Comparison of ENCODE assay signal across 29 cellular contexts in genomic region chr4:133802741-133803140, GRCh38.
DNase-seq lines count a peak whose midpoint lies in the region; ATAC-seq, FAIRE-seq and TF ChIP-seq lines count a peak whose summit lies in the region.
"Had no signal": no experiment of that assay in that cellular context is flagged by ENCODE, and none has a peak within 500 bp of the region (broad histone marks: within the 10 kb centered on the region; RNA-seq: fewer than 3 reads in every experiment).

No MANE protein-coding gene starts in this region.

- peak; percentile 82 for ATAC-seq in PC-3
- ATAC-seq: activated CD8-positive, alpha-beta T cell treated with anti-CD3 and anti-CD28 coated beads, Interleukin-2, amount 10 ng/mL, durations not matched to agents 7 days and 5 days; esophagus mucosa; stimulated activated effector memory CD8-positive, alpha-beta T cell treated with anti-CD3 and anti-CD28 coated beads, Interleukin-12 subunit alpha, Interleukin-12 subunit beta, amount 100 ng/mL, for 72 hours had no signal

- H4K20me1 ChIP-seq in PC-3 (ENCODE audit: low read length) = no peaks in the 10 kb centered on the region
- H4K20me1 ChIP-seq in endothelial cell of umbilical vein (replicated peaks; ENCODE audit: control insufficient read depth, extremely low read depth, insufficient read depth, low read length) = no peaks in the 10 kb centered on the region

- no peak for TF ChIP-seq POLR2A in endothelial cell of umbilical vein (IDR thresholded peaks at IDR 0.05; ENCODE audit: low read depth, low read length)

- H3K4me3 ChIP-seq in PC-3 (ENCODE audit: low read length) (no peak overlapping the region), endothelial cell of umbilical vein (replicated peaks in 1 of 3; ENCODE audit: insufficient read depth in 1 of 3, low read depth in 1 of 3, low read length in 3 of 3) (no peak overlapping the region)
- H3K4me3 ChIP-seq: suprapubic skin had no signal

- H3K27ac Mint-ChIP-seq in activated CD4-positive, alpha-beta T cell treated with anti-CD3 and anti-CD28 coated beads, Interleukin-2, amount 10 ng/mL, durations not matched to agents 7 days and 5 days = no peak overlapping the region
- no peak overlapping the region for H3K27ac Mint-ChIP-seq in activated naive CD4-positive, alpha-beta T cell treated with anti-CD3 and anti-CD28 coated beads for 36 hours
- H3K27ac Mint-ChIP-seq: activated CD8-positive, alpha-beta T cell treated with anti-CD3 and anti-CD28 coated beads, Interleukin-2, amount 10 ng/mL, durations not matched to agents 7 days and 5 days; activated T-cell treated with anti-CD3 and anti-CD28 coated beads, Interleukin-2, amount 50 U/mL, for 24 hours; progenitor cell of endocrine pancreas; stimulated activated effector memory CD8-positive, alpha-beta T cell treated with anti-CD3 and anti-CD28 coated beads, Interleukin-12 subunit alpha, Interleukin-12 subunit beta, amount 100 ng/mL, for 72 hours had no signal

- H3K9me3 ChIP-seq in PC-3 (ENCODE audit: low read length) = no peaks in the 10 kb centered on the region
- H3K9me3 ChIP-seq in endothelial cell of umbilical vein (replicated peaks; ENCODE audit: control insufficient read depth, insufficient read depth, low read length) = no peaks in the 10 kb centered on the region

- H3K4me1 ChIP-seq in PC-3 (ENCODE audit: insufficient read depth, low read length) (peaks cover 11% of the 10 kb centered on the region), endothelial cell of umbilical vein (ENCODE audit: control insufficient read depth, extremely low read depth, insufficient read depth, low read length) (peaks cover 11% of the 10 kb centered on the region)
- H3K4me1 ChIP-seq: suprapubic skin had no signal

- FAIRE-seq in endothelial cell of umbilical vein (lab: Jason Lieb, UNC) = no peak
- FAIRE-seq: H1 had no signal

- no peaks in the 10 kb centered on the region for H3K9me3 Mint-ChIP-seq in activated CD4-positive, alpha-beta T cell treated with anti-CD3 and anti-CD28 coated beads, Interleukin-2, amount 10 ng/mL, durations not matched to agents 7 days and 5 days
- H3K9me3 Mint-ChIP-seq in activated naive CD4-positive, alpha-beta T cell treated with anti-CD3 and anti-CD28 coated beads for 36 hours = no peaks in the 10 kb centered on the region
- H3K9me3 Mint-ChIP-seq: activated T-cell treated with anti-CD3 and anti-CD28 coated beads, Interleukin-2, amount 50 U/mL, for 24 hours; neural crest cell; stimulated activated effector memory CD8-positive, alpha-beta T cell treated with anti-CD3 and anti-CD28 coated beads, Interleukin-12 subunit alpha, Interleukin-12 subunit beta, amount 100 ng/mL, for 72 hours had no signal

- H2AFZ ChIP-seq in PC-3 (ENCODE audit: low read length) = no peak overlapping the region
- no peak overlapping the region for H2AFZ ChIP-seq in endothelial cell of umbilical vein (ENCODE audit: low read depth, low read length)

- no peak overlapping the region for H3K9ac ChIP-seq in PC-3 (ENCODE audit: low read length)
- no peak overlapping the region for H3K9ac ChIP-seq in endothelial cell of umbilical vein (replicated peaks; ENCODE audit: extremely low read depth, insufficient read depth, low read length)

- H3K4me3 Mint-ChIP-seq in activated CD4-positive, alpha-beta T cell treated with anti-CD3 and anti-CD28 coated beads, Interleukin-2, amount 10 ng/mL, durations not matched to agents 7 days and 5 days = no peak overlapping the region
- no peak overlapping the region for H3K4me3 Mint-ChIP-seq in activated naive CD4-positive, alpha-beta T cell treated with anti-CD3 and anti-CD28 coated beads for 36 hours
- H3K4me3 Mint-ChIP-seq: activated CD8-positive, alpha-beta T cell treated with anti-CD3 and anti-CD28 coated beads, Interleukin-2, amount 10 ng/mL, durations not matched to agents 7 days and 5 days; activated T-cell treated with anti-CD3 and anti-CD28 coated beads, Interleukin-2, amount 50 U/mL, for 24 hours; neural crest cell; stimulated activated effector memory CD8-positive, alpha-beta T cell treated with anti-CD3 and anti-CD28 coated beads, Interleukin-12 subunit alpha, Interleukin-12 subunit beta, amount 100 ng/mL, for 72 hours had no signal

- no TSS peak for BruUV-seq in PC-3 (replicated peaks; lab: Mats Ljungman, UMichigan)
- BruUV-seq in endothelial cell of umbilical vein (replicated peaks; lab: Mats Ljungman, UMichigan) = no TSS peak

- H3K9me1 ChIP-seq in endothelial cell of umbilical vein (replicated peaks; ENCODE audit: control insufficient read depth, extremely low read depth, insufficient read depth, low read length) = no peaks in the 10 kb centered on the region

- H3K36me3 Mint-ChIP-seq in activated CD4-positive, alpha-beta T cell treated with anti-CD3 and anti-CD28 coated beads, Interleukin-2, amount 10 ng/mL, durations not matched to agents 7 days and 5 days (ENCODE audit: low read depth) = no peaks in the 10 kb centered on the region
- no peaks in the 10 kb centered on the region for H3K36me3 Mint-ChIP-seq in activated naive CD4-positive, alpha-beta T cell treated with anti-CD3 and anti-CD28 coated beads for 36 hours (ENCODE audit: low read depth)
- H3K36me3 Mint-ChIP-seq: stimulated activated effector memory CD8-positive, alpha-beta T cell treated with anti-CD3 and anti-CD28 coated beads, Interleukin-12 subunit alpha, Interleukin-12 subunit beta, amount 100 ng/mL, for 72 hours had no signal

- H3K4me2 ChIP-seq in PC-3 (ENCODE audit: low read length) (peak overlapping the region; percentile 49), endothelial cell of umbilical vein (ENCODE audit: insufficient read depth, low read length) (peak overlapping the region; percentile 17)

- intact Hi-C loops in PC-3 (cut with micrococcal nuclease) = no loop called here
- intact Hi-C loops in endothelial cell of umbilical vein (cut with micrococcal nuclease) = no loop called here
- intact Hi-C loops in activated naive CD4-positive, alpha-beta T cell treated with anti-CD3 and anti-CD28 coated beads for 36 hours (cut with micrococcal nuclease) = no loop called here

- no peak overlapping the region for H3K27ac ChIP-seq in PC-3 (ENCODE audit: low read length)
- H3K27ac ChIP-seq in endothelial cell of umbilical vein (ENCODE audit: insufficient read depth, low read depth, low read length) = no peak overlapping the region
- H3K27ac ChIP-seq: C4-2B, suprapubic skin had no signal

- dilution Hi-C loops in endothelial cell of umbilical vein (cut with MboI; ENCODE audit: extremely low pct_ligation_motif_present, low sequenced_read_pairs) = no loop called here

- DNase-seq in ELR (ENCODE audit: low read depth) = peak; percentile 77
- peak; percentile 59 for DNase-seq in PC-3
- DNase-seq in endothelial cell of umbilical vein (ENCODE audit: low read depth, low spot score) = peak; percentile 38
- peak; percentile 4 for DNase-seq in hepatic stellate cell (ENCODE audit: low spot score)
- no peak for DNase-seq in activated CD4-positive, alpha-beta T cell treated with anti-CD3 and anti-CD28 coated beads, Interleukin-2, amount 10 ng/mL, durations not matched to agents 7 days and 5 days
- DNase-seq in NCI-H748 (lab: John Stamatoyannopoulos, UW; ENCODE audit: unreplicated experiment) = no peak
- no peak for DNase-seq in activated naive CD4-positive, alpha-beta T cell treated with anti-CD3 and anti-CD28 coated beads for 36 hours
- DNase-seq in GDM1 (lab: John Stamatoyannopoulos, UW) = no peak
- DNase-seq: ACHN; activated CD4-positive, CD25-positive, alpha-beta regulatory T cell treated with anti-CD3 and anti-CD28 coated beads, Interleukin-2, amount 50 U/mL, for 72 hours; activated CD8-positive, alpha-beta T cell treated with anti-CD3 and anti-CD28 coated beads, Interleukin-2, amount 10 ng/mL, durations not matched to agents 7 days and 5 days; activated naive CD4-positive, alpha-beta T cell; activated T-cell treated with anti-CD3 and anti-CD28 coated beads, Interleukin-2, amount 50 U/mL, for 24 hours; anterior cingulate cortex; Calu3; effector CD4-positive, alpha-beta T cell; hippocampal formation; MM.1S; NCI-H1436; NCI-H526; RPMI8226; stimulated activated CD4-positive, alpha-beta T cell treated with anti-CD3 and anti-CD28 coated beads, Interleukin-2, amount 100 ng/mL, for 24 hours had no signal

- no peaks in the 10 kb centered on the region for H3K27me3 Mint-ChIP-seq in activated CD4-positive, alpha-beta T cell treated with anti-CD3 and anti-CD28 coated beads, Interleukin-2, amount 10 ng/mL, durations not matched to agents 7 days and 5 days
- H3K27me3 Mint-ChIP-seq in activated naive CD4-positive, alpha-beta T cell treated with anti-CD3 and anti-CD28 coated beads for 36 hours (ENCODE audit: low read depth) = no peaks in the 10 kb centered on the region
- H3K27me3 Mint-ChIP-seq: activated T-cell treated with anti-CD3 and anti-CD28 coated beads, Interleukin-2, amount 50 U/mL, for 24 hours; progenitor cell of endocrine pancreas had no signal

- H3F3A ChIP-seq in PC-3 (ENCODE audit: low read length, unreplicated experiment) = no peaks in the 10 kb centered on the region

- H3K27me3 ChIP-seq in PC-3 (ENCODE audit: low read length) (no peaks in the 10 kb centered on the region), endothelial cell of umbilical vein (ENCODE audit: control insufficient read depth in 2 of 2, insufficient read depth in 2 of 2, low read length in 2 of 2) (no peaks in the 10 kb centered on the region)
- H3K27me3 ChIP-seq: suprapubic skin had no signal

- CTCF ChIA-PET in PC-3 (lab: Charles Lee) = no interaction called here
- CTCF ChIA-PET in endothelial cell of umbilical vein (lab: Charles Lee) = no interaction called here
- CTCF ChIA-PET in activated CD4-positive, alpha-beta T cell treated with anti-CD3 and anti-CD28 coated beads, Interleukin-2, amount 10 ng/mL, durations not matched to agents 7 days and 5 days (lab: Charles Lee) = no interaction called here
- CTCF ChIA-PET in activated naive CD4-positive, alpha-beta T cell treated with anti-CD3 and anti-CD28 coated beads for 36 hours (lab: Charles Lee) = no interaction called here

- POLR2A ChIA-PET in PC-3 (lab: Charles Lee; ENCODE audit: unreplicated experiment) = no interaction called here
- POLR2A ChIA-PET in endothelial cell of umbilical vein (lab: Charles Lee) = no interaction called here
- POLR2A ChIA-PET in activated CD4-positive, alpha-beta T cell treated with anti-CD3 and anti-CD28 coated beads, Interleukin-2, amount 10 ng/mL, durations not matched to agents 7 days and 5 days (lab: Charles Lee) = no interaction called here

- no peaks in the 10 kb centered on the region for H3K9me2 ChIP-seq in PC-3 (replicated peaks; ENCODE audit: low read length)

- no peaks in the 10 kb centered on the region for H3K4me1 Mint-ChIP-seq in activated CD4-positive, alpha-beta T cell treated with anti-CD3 and anti-CD28 coated beads, Interleukin-2, amount 10 ng/mL, durations not matched to agents 7 days and 5 days
- no peaks in the 10 kb centered on the region for H3K4me1 Mint-ChIP-seq in activated naive CD4-positive, alpha-beta T cell treated with anti-CD3 and anti-CD28 coated beads for 36 hours (ENCODE audit: low read depth)
- H3K4me1 Mint-ChIP-seq: stimulated activated effector memory CD8-positive, alpha-beta T cell treated with anti-CD3 and anti-CD28 coated beads, Interleukin-12 subunit alpha, Interleukin-12 subunit beta, amount 100 ng/mL, for 72 hours had no signal

- no peaks in the 10 kb centered on the region for H3K79me2 ChIP-seq in PC-3 (ENCODE audit: low read length)
- no peaks in the 10 kb centered on the region for H3K79me2 ChIP-seq in endothelial cell of umbilical vein (ENCODE audit: control insufficient read depth, insufficient read depth, low read length)

- no peak for TF ChIP-seq CTCF in PC-3 (conservative IDR thresholded peaks at IDR 0.05; ENCODE audit: low read depth, low read length)
- no peak for TF ChIP-seq CTCF in endothelial cell of umbilical vein (IDR thresholded peaks at IDR 0.05; ENCODE audit: extremely low read depth in 1 of 2, insufficient read depth in 1 of 2, low read depth in 1 of 2, low read length in 2 of 2)

- H3K36me3 ChIP-seq in PC-3 (ENCODE audit: low read depth, low read length) = no peaks in the 10 kb centered on the region
- H3K36me3 ChIP-seq in endothelial cell of umbilical vein (ENCODE audit: control insufficient read depth in 2 of 2, extremely low read depth in 1 of 2, insufficient read depth in 2 of 2, low read length in 2 of 2) = no peaks in the 10 kb centered on the region
- H3K36me3 ChIP-seq: suprapubic skin had no signal

Comparison
In these comparisons a context has a peak if more than half of its experiments do, and no peak if none do; other contexts are left out.
1. DNase-seq: peak in ELR (single experiment), PC-3 (single experiment), endothelial cell of umbilical vein (single experiment) and hepatic stellate cell (single experiment); none in activated CD4-positive, alpha-beta T cell treated with anti-CD3 and anti-CD28 coated beads, Interleukin-2, amount 10 ng/mL, durations not matched to agents 7 days and 5 days (single experiment), NCI-H748 (single experiment), activated naive CD4-positive, alpha-beta T cell treated with anti-CD3 and anti-CD28 coated beads for 36 hours (single experiment) and GDM1 (single experiment).